In genomic region chr12:47741340-47741703, GRCh38 we compare ENCODE assay signal across 8 cellular contexts. TPM values are rescaled to one million over a fixed set of nuclear protein-coding genes. Genes with fewer than 3 reads are reported as not detected.
DNase-seq lines count a peak whose midpoint lies in the region; ATAC-seq and TF ChIP-seq lines count a peak whose summit lies in the region.

No MANE protein-coding gene starts in this region.

- peaks cover 10% of the 10 kb centered on the region for H3K4me1 ChIP-seq in BE2C
- peaks cover 24% of the 10 kb centered on the region for H3K4me1 ChIP-seq in OCI-LY3 (ENCODE audit: low read length)
- peaks cover 0 to 68% of the 10 kb centered on the region in 2 donors for H3K4me1 ChIP-seq in right atrium auricular region

- H3K27ac ChIP-seq in OCI-LY3 (ENCODE audit: low read length) (no peak overlapping the region), right atrium auricular region (peak overlapping the region; percentile 41 to 47)

- TF ChIP-seq CTCF in BE2C (IDR thresholded peaks at IDR 0.05; ENCODE audit: low read depth, low read length) (no peak), OCI-LY3 (IDR thresholded peaks at IDR 0.05; ENCODE audit: low read depth, low read length) (no peak), right atrium auricular region (IDR thresholded peaks at IDR 0.05) (no peak)

- H3K27me3 ChIP-seq in BE2C (no peaks in the 10 kb centered on the region), OCI-LY3 (ENCODE audit: low read depth, low read length) (peaks cover 28% of the 10 kb centered on the region), right atrium auricular region (no peaks in the 10 kb centered on the region)

- H3K9me3 ChIP-seq in BE2C (no peaks in the 10 kb centered on the region), OCI-LY3 (ENCODE audit: insufficient read depth, low read length) (no peaks in the 10 kb centered on the region), right atrium auricular region (no peaks in the 10 kb centered on the region)

- H3K9me3 Mint-ChIP-seq in activated T-helper 17 cell treated with anti-CD3 and anti-CD28 coated beads, Interleukin-2, amount 50 U/mL, for 72 hours: no peaks in the 10 kb centered on the region

- no peaks in the 10 kb centered on the region for H3K79me2 ChIP-seq in OCI-LY3 (ENCODE audit: low read length)

- H3K36me3 Mint-ChIP-seq in activated T-helper 17 cell treated with anti-CD3 and anti-CD28 coated beads, Interleukin-2, amount 50 U/mL, for 72 hours (ENCODE audit: low read depth): no peaks in the 10 kb centered on the region

- H3K36me3 ChIP-seq in BE2C: no peaks in the 10 kb centered on the region
- no peaks in the 10 kb centered on the region for H3K36me3 ChIP-seq in OCI-LY3 (replicated peaks; ENCODE audit: low read depth, low read length)
- no peaks in the 10 kb centered on the region for H3K36me3 ChIP-seq in right atrium auricular region

- TF ChIP-seq POLR2A in GM18505 (IDR thresholded peaks at IDR 0.05; ENCODE audit: borderline replicate concordance, extremely low read depth, insufficient read depth, insufficient read length): no peak

- H3K9ac ChIP-seq in OCI-LY3 (ENCODE audit: low read length): peak overlapping the region; percentile 64; the same call in 1 of the 2 replicates

- H3K27me3 Mint-ChIP-seq in activated T-helper 17 cell treated with anti-CD3 and anti-CD28 coated beads, Interleukin-2, amount 50 U/mL, for 72 hours: no peaks in the 10 kb centered on the region

- no peak overlapping the region for H2AFZ ChIP-seq in OCI-LY3 (ENCODE audit: low read depth, low read length)

- H3K4me3 ChIP-seq in BE2C (ENCODE audit: low read depth, low read length): no peak overlapping the region
- no peak overlapping the region for H3K4me3 ChIP-seq in OCI-LY3 (ENCODE audit: low read length)
- no peak overlapping the region for H3K4me3 ChIP-seq in right atrium auricular region

- peak overlapping the region; percentile 44 for H3K4me3 Mint-ChIP-seq in activated T-helper 17 cell treated with anti-CD3 and anti-CD28 coated beads, Interleukin-2, amount 50 U/mL, for 72 hours

- peaks cover 6% of the 10 kb centered on the region for H3K4me1 Mint-ChIP-seq in activated T-helper 17 cell treated with anti-CD3 and anti-CD28 coated beads, Interleukin-2, amount 50 U/mL, for 72 hours

- H3K27ac Mint-ChIP-seq in activated T-helper 17 cell treated with anti-CD3 and anti-CD28 coated beads, Interleukin-2, amount 50 U/mL, for 72 hours: peak overlapping the region; percentile 82

- DNase-seq in BE2C (peak; percentile 82), right atrium auricular region (ENCODE audit: low spot score) (peak; percentile 81)
- peak; percentile 59 for DNase-seq in stimulated activated CD4-positive, alpha-beta T cell treated with anti-CD3 and anti-CD28 coated beads, Interleukin-4, amount 100 ng/mL, for 24 hours
- DNase-seq in NK-92 treated with Interleukin-12 subunit alpha and Interleukin-12 subunit beta, amount 100 ng/mL, for 24 hours (lab: John Stamatoyannopoulos, UW): no peak

- H3K4me2 ChIP-seq in OCI-LY3 (ENCODE audit: low read length): peak overlapping the region; percentile 80

- ATAC-seq in HG03108 (IDR thresholded peaks at IDR 0.05; ENCODE audit: unreplicated experiment) (peak; percentile 38), GM18505 (IDR thresholded peaks at IDR 0.05; ENCODE audit: unreplicated experiment) (no peak)
- ATAC-seq in activated T-helper 17 cell treated with anti-CD3 and anti-CD28 coated beads, Interleukin-2, amount 50 U/mL, for 72 hours (replicated peaks): peak; percentile 75

- no peaks in the 10 kb centered on the region for H4K20me1 ChIP-seq in OCI-LY3 (ENCODE audit: insufficient read depth, low read length)

RNA-seq across cellular contexts. Expression of gene ENDOU, which starts 16.0 kb away (rescaled TPM):
- not detected for polyA plus RNA-seq in BE2C (2012; ENCODE audit: insufficient read depth, insufficient read length, low read depth)
- total RNA-seq in activated T-helper 17 cell treated with anti-CD3 and anti-CD28 coated beads, Interleukin-2, amount 50 U/mL, for 72 hours: under 1 TPM in 1 of 2 donors, not detected in 1; 0.16 TPM
- 1 to 10 TPM in 1 of 2 donors, under 1 TPM in 1; 0.55 to 2.1 TPM for total RNA-seq in right atrium auricular region

RNA-seq across cellular contexts. Expression of gene RAPGEF3, which starts 17.4 kb away (rescaled TPM):
- polyA plus RNA-seq in BE2C (2012; ENCODE audit: insufficient read depth, insufficient read length, low read depth): 22.4 TPM
- total RNA-seq in activated T-helper 17 cell treated with anti-CD3 and anti-CD28 coated beads, Interleukin-2, amount 50 U/mL, for 72 hours: 1 to 10 TPM; 1.4 to 8.4 TPM
- total RNA-seq in right atrium auricular region: 10 to 100 TPM; 19.8 to 26.8 TPM

RNA-seq across cellular contexts. Expression of gene SLC48A1, which starts 31.7 kb away (rescaled TPM):
- 65.5 TPM for polyA plus RNA-seq in BE2C (2012; ENCODE audit: insufficient read depth, insufficient read length, low read depth)
- 1 to 10 TPM; 6.7 to 8.2 TPM for total RNA-seq in activated T-helper 17 cell treated with anti-CD3 and anti-CD28 coated beads, Interleukin-2, amount 50 U/mL, for 72 hours
- 10 to 100 TPM; 48.9 to 52.0 TPM for total RNA-seq in right atrium auricular region

RNA-seq across cellular contexts. Expression of gene RPAP3, which starts 35.5 kb away (rescaled TPM):
- polyA plus RNA-seq in BE2C (2012; ENCODE audit: insufficient read depth, insufficient read length, low read depth): 12.9 TPM
- total RNA-seq in activated T-helper 17 cell treated with anti-CD3 and anti-CD28 coated beads, Interleukin-2, amount 50 U/mL, for 72 hours: 10 to 100 TPM; 33.3 to 44.0 TPM
- 10 to 100 TPM; 12.2 to 14.3 TPM for total RNA-seq in right atrium auricular region

Comparison
In these comparisons a context has a peak if more than half of its experiments do, and no peak if none do; other contexts are left out.
1. RNA of gene SLC48A1, which starts 31.7 kb away (total RNA-seq): 48.9 to 52.0 TPM in right atrium auricular region; 6.7 to 8.2 TPM in activated T-helper 17 cell treated with anti-CD3 and anti-CD28 coated beads, Interleukin-2, amount 50 U/mL, for 72 hours; every median in the first group is over 4 times any median in the second.